ENCODE assay signal across 16 cellular contexts in genomic region chr5:34709861-34710673, GRCh38. TPM values are rescaled to one million over a fixed set of nuclear protein-coding genes. Genes with fewer than 3 reads are reported as not detected.
A peak's percentile ranks its signal among the peaks of the same experiment; 100 is the strongest.
DNase-seq lines count a peak whose midpoint lies in the region; ATAC-seq, FAIRE-seq and TF ChIP-seq lines count a peak whose summit lies in the region.
"Had no signal": no experiment of that assay in that cellular context is flagged by ENCODE, and none has a peak within 500 bp of the region (broad histone marks: within the 10 kb centered on the region; RNA-seq: fewer than 3 reads in every experiment).

No MANE protein-coding gene starts in this region.

- no peak for TF ChIP-seq POLR2A in HepG2 (IDR thresholded peaks at IDR 0.05; ENCODE audit: insufficient read depth in 1 of 2, low read depth in 2 of 2, low read length in 2 of 2)
- no peak for TF ChIP-seq POLR2A in right lobe of liver (IDR thresholded peaks at IDR 0.05)

- no peak for TF ChIP-seq EP300 in HepG2 (IDR thresholded peaks at IDR 0.05; ENCODE audit: low read depth in 2 of 2, low read length in 2 of 2)
- no peak for TF ChIP-seq EP300 in HepG2 (CRISPR knock-in tag; IDR thresholded peaks at IDR 0.05; ENCODE audit: borderline replicate concordance)

- H3K4me1 Mint-ChIP-seq in endothelial cell (ENCODE audit: unreplicated experiment) = peaks cover 49% of the 10 kb centered on the region
- H3K4me1 Mint-ChIP-seq: memory B cell had no signal

- no peaks in the 10 kb centered on the region for H3K27me3 Mint-ChIP-seq in endothelial cell (ENCODE audit: unreplicated experiment)

- H3K4me3 ChIP-seq in HepG2 (replicated peaks in 1 of 3; ENCODE audit: insufficient read depth in 1 of 3, low read depth in 2 of 3, low read length in 3 of 3) = no peak overlapping the region
- H3K4me3 ChIP-seq in right lobe of liver = no peak overlapping the region
- H3K4me3 ChIP-seq in aorta (ENCODE audit: low read length in 2 of 2) = no peak overlapping the region
- H3K4me3 ChIP-seq in mucosa of descending colon = no peak overlapping the region
- H3K4me3 ChIP-seq: A549, Peyer's patch had no signal

- ATAC-seq in HepG2 (peak; percentile 63), right lobe of liver (no peak), aorta (ENCODE audit: low FRiP score) (peak; percentile 12), mucosa of descending colon (no peak)
- ATAC-seq: HCT116 had no signal

- FAIRE-seq in HepG2 (lab: Jason Lieb, UNC) = peak; percentile 42
- FAIRE-seq: A549 had no signal

- H3K27ac ChIP-seq in HepG2 (ENCODE audit: extremely low read length, insufficient read depth, low read length) (peak overlapping the region; percentile 14), right lobe of liver (no peak overlapping the region), aorta (ENCODE audit: low read depth in 1 of 2, low read length in 2 of 2) (peak overlapping the region; percentile 95 to 98)

- intact Hi-C loops in HepG2 (cut with micrococcal nuclease; ENCODE audit: unreplicated experiment) = loop anchor here (1.0 kb wide), 1 partner anchor 19 kb away; no protein-coding TSS in a partner anchor
- intact Hi-C loops in right lobe of liver (cut with DNase I) = no loop called here
- intact Hi-C loops in aorta (cut with DNase I) = no loop called here
- intact Hi-C loops in mucosa of descending colon (cut with DNase I, micrococcal nuclease) = no loop called here

- no peak overlapping the region for H2AFZ ChIP-seq in HepG2 (ENCODE audit: low read length)

- H3K4me3 Mint-ChIP-seq in endothelial cell (ENCODE audit: unreplicated experiment) = no peak overlapping the region
- H3K4me3 Mint-ChIP-seq: activated B cell treated with CpG ODN at 0.5 μM for 24 hours, memory B cell had no signal

- H3K9me3 ChIP-seq in HepG2 (ENCODE audit: low read length) (no peaks in the 10 kb centered on the region), right lobe of liver (no peaks in the 10 kb centered on the region), aorta (ENCODE audit: control insufficient read depth, low read length) (no peaks in the 10 kb centered on the region), mucosa of descending colon (no peaks in the 10 kb centered on the region)
- H3K9me3 ChIP-seq: A549, Peyer's patch had no signal

- H3K36me3 Mint-ChIP-seq in endothelial cell (ENCODE audit: low read depth, unreplicated experiment) = peaks cover 23% of the 10 kb centered on the region
- H3K36me3 Mint-ChIP-seq: memory B cell had no signal

- POLR2A ChIA-PET in HepG2 (lab: Yijun Ruan, JAX) = no interaction called here

- H3K4me1 ChIP-seq in HepG2 (ENCODE audit: insufficient read depth, low read length) = peaks cover 19% of the 10 kb centered on the region
- H3K4me1 ChIP-seq in right lobe of liver = no peaks in the 10 kb centered on the region
- peaks cover 4 to 7% of the 10 kb centered on the region in 2 donors for H3K4me1 ChIP-seq in aorta (ENCODE audit: control insufficient read depth in 1 of 2, insufficient read depth in 2 of 2, low read length in 2 of 2)
- H3K4me1 ChIP-seq in mucosa of descending colon (ENCODE audit: low read depth) = no peaks in the 10 kb centered on the region
- H3K4me1 ChIP-seq: Peyer's patch had no signal

- DNase-seq in HepG2 (ENCODE audit: low spot score) (peak; percentile 64), right lobe of liver (no peak), endothelial cell (ENCODE audit: low spot score) (no peak), myocyte (ENCODE audit: low read depth) (peak; percentile 60), aorta (no peak), RKO (ENCODE audit: low spot score) (no peak), mucosa of descending colon (no peak), NCI-H82 (lab: John Stamatoyannopoulos, UW) (no peak)
- DNase-seq: activated B cell treated with CpG ODN at 0.5 μM for 24 hours; activated gamma-delta T cell; NCI-H2081 treated with DMSO at 0.1 percent for 48 hours; Peyer's patch; stimulated activated CD4-positive, alpha-beta T cell treated with anti-CD3 and anti-CD28 coated beads, Interleukin-2, amount 100 ng/mL, for 48 hours had no signal

- no peak overlapping the region for H3K9ac ChIP-seq in HepG2 (ENCODE audit: insufficient read depth, low read depth, low read length)

- no peak for TF ChIP-seq RAD21 in HepG2 (CRISPR knock-in tag; IDR thresholded peaks at IDR 0.05)

- H3K36me3 ChIP-seq in HepG2 (replicated peaks in 1 of 2; ENCODE audit: control insufficient read depth in 1 of 2, insufficient read depth in 2 of 2, low read length in 2 of 2) = no peaks in the 10 kb centered on the region
- H3K36me3 ChIP-seq in right lobe of liver = no peaks in the 10 kb centered on the region
- H3K36me3 ChIP-seq in aorta (ENCODE audit: control insufficient read depth in 1 of 2, insufficient read depth in 2 of 2, low read length in 1 of 2) = no peaks in the 10 kb centered on the region
- H3K36me3 ChIP-seq in mucosa of descending colon (ENCODE audit: low read depth) = no peaks in the 10 kb centered on the region
- H3K36me3 ChIP-seq: Peyer's patch had no signal

- in situ Hi-C loops in HepG2 (cut with HindIII; ENCODE audit: extremely low pct_ligation_motif_present, low pct_unique_long_range_greater_than_20kb) = no loop called here

- CTCF ChIA-PET in HepG2 (lab: Yijun Ruan, JAX; ENCODE audit: low intra/inter-chr PET ratio, low total read pairs) = no interaction called here

- TF ChIP-seq CTCF in HepG2 (CRISPR knock-in tag; IDR thresholded peaks at IDR 0.05) (no peak), right lobe of liver (IDR thresholded peaks at IDR 0.05) (no peak), endothelial cell (IDR thresholded peaks at IDR 0.05; ENCODE audit: unreplicated experiment) (no peak), mucosa of descending colon (IDR thresholded peaks at IDR 0.05) (no peak)

- WGBS in HepG2 (ENCODE audit: low lambda C conversion rate) = 75% methylated on average over 6 of the region's 6 CpGs
- WGBS in right lobe of liver (ENCODE audit: insufficient coverage, low coverage, low lambda C conversion rate, missing lambda C conversion rate) = 57% methylated on average over 4 of the region's 6 CpGs
- 12 to 13% methylated on average over 6 of the region's 6 CpGs for WGBS in aorta, 2 donors

- peak overlapping the region; percentile 67 for H3K27ac Mint-ChIP-seq in endothelial cell (ENCODE audit: unreplicated experiment)
- H3K27ac Mint-ChIP-seq: activated B cell treated with CpG ODN at 0.5 μM for 24 hours, memory B cell had no signal

- no peaks in the 10 kb centered on the region for H3K79me2 ChIP-seq in HepG2 (ENCODE audit: insufficient read depth, low read length)

- no peak overlapping the region; the same call in 1 of the 2 replicates for H3K4me2 ChIP-seq in HepG2 (ENCODE audit: low read depth, low read length)
- H3K4me2 ChIP-seq: A549 had no signal

- no peaks in the 10 kb centered on the region for H3K9me3 Mint-ChIP-seq in endothelial cell (ENCODE audit: unreplicated experiment)
- H3K9me3 Mint-ChIP-seq: activated B cell treated with CpG ODN at 0.5 μM for 24 hours, memory B cell had no signal

- BruUV-seq in HepG2 (replicated peaks; lab: Mats Ljungman, UMichigan) = no TSS peak

- no peaks in the 10 kb centered on the region for H3K27me3 ChIP-seq in HepG2 (ENCODE audit: control insufficient read depth in 1 of 2, insufficient read depth in 2 of 2, low read length in 2 of 2)
- no peaks in the 10 kb centered on the region for H3K27me3 ChIP-seq in right lobe of liver
- H3K27me3 ChIP-seq in aorta (ENCODE audit: control insufficient read depth in 1 of 2, insufficient read depth in 2 of 2, low read length in 1 of 2) = no peaks in the 10 kb centered on the region
- H3K27me3 ChIP-seq: Peyer's patch had no signal

- H4K20me1 ChIP-seq in HepG2 (ENCODE audit: insufficient read depth, low read length) = no peaks in the 10 kb centered on the region

TF ChIP-seq in HepG2, 621 proteins besides CTCF, POLR2A, EP300 and RAD21 (continues in another document):
- TF ChIP-seq CBFB (CRISPR knock-in tag; IDR thresholded peaks at IDR 0.05) (no peak), ZNF740 (CRISPR knock-in tag; IDR thresholded peaks at IDR 0.05) (no peak), ZNF672 (CRISPR knock-in tag; IDR thresholded peaks at IDR 0.05) (no peak), SOX13 (IDR thresholded peaks at IDR 0.05) (no peak), SOX13 (CRISPR knock-in tag; conservative IDR thresholded peaks at IDR 0.05 in 1 of 2, IDR thresholded peaks at IDR 0.05 in 1 of 2) (peak in 1 of 2 experiments; percentile 38; a peak in 1 of 4 replicates), ZSCAN30 (CRISPR knock-in tag; IDR thresholded peaks at IDR 0.05) (no peak)

RNA-seq across cellular contexts. Expression of gene RAI14, which starts 53.9 kb away (rescaled TPM):
- total RNA-seq in HepG2 (2016; rRNA removed; fragmentation: Illumina TruSeq; extraction: Trizol) (18.2 and 26.6 TPM in 2 replicates), right lobe of liver (10 to 100 TPM; 11.9 to 30.8 (median 20.8) TPM), endothelial cell (ENCODE audit: unreplicated experiment) (127 TPM), myocyte (17.0 and 19.0 TPM in 2 replicates), aorta (100 to 1,000 TPM in 1 of 2 donors, 10 to 100 TPM in 1; 99.8 to 214 TPM), mucosa of descending colon (10 to 100 TPM; 14.0 to 41.0 (median 23.4) TPM)
- 2.0 and 2.7 TPM in 2 replicates for total RNA-seq in HepG2 (2016; cell fraction: cytosol; rRNA removed; fragmentation: Illumina TruSeq; extraction: Trizol; ENCODE audit: low read depth)
- total RNA-seq in HepG2 (2016; cell fraction: insoluble cytoplasmic fraction; rRNA removed; fragmentation: Illumina TruSeq; extraction: Trizol) = 18.6 and 25.3 TPM in 2 replicates
- 10.1 and 10.7 TPM in 2 replicates for total RNA-seq in HepG2 (2016; cell fraction: membrane; rRNA removed; fragmentation: Illumina TruSeq; extraction: Trizol)
- 12.7 and 16.1 TPM in 2 replicates for total RNA-seq in HepG2 (2016; cell fraction: nucleus; rRNA removed; fragmentation: Illumina TruSeq; extraction: Trizol)
- polyA plus RNA-seq in HepG2 (2011; rRNA removed) (12.3 and 12.6 TPM in 2 replicates), aorta (10 to 100 TPM; 19.4 to 46.3 TPM)
- 8.2 and 17.6 TPM in 2 replicates for polyA plus RNA-seq in HepG2 (2011; cell fraction: cytosol; rRNA removed)
- polyA plus RNA-seq in HepG2 (2011; cell fraction: nucleus; rRNA removed) = 9.7 and 9.9 TPM in 2 replicates
- polyA plus RNA-seq in HepG2 (2012) = 9.8 and 13.8 TPM in 2 replicates
- 2.3 and 2.9 TPM in 2 replicates for polyA plus RNA-seq in HepG2 (2016; cell fraction: cytosol; fragmentation: Illumina TruSeq; extraction: Trizol; ENCODE audit: low read depth)
- polyA plus RNA-seq in HepG2 (2016; cell fraction: insoluble cytoplasmic fraction; fragmentation: Illumina TruSeq; extraction: Trizol; ENCODE audit: low read depth) = 21.5 and 21.9 TPM in 2 replicates
- polyA plus RNA-seq in HepG2 (2016; cell fraction: membrane; fragmentation: Illumina TruSeq; extraction: Trizol; ENCODE audit: low read depth) = 4.3 and 5.3 TPM in 2 replicates
- polyA plus RNA-seq in HepG2 (2016; cell fraction: nucleus; fragmentation: Illumina TruSeq; extraction: Trizol; ENCODE audit: insufficient read depth, low read depth) = 12.4 and 16.3 TPM in 2 replicates
- 23.8 and 42.0 TPM in 2 replicates for polyA minus RNA-seq in HepG2 (2011; rRNA and poly(A)+ RNA removed; ENCODE audit: low replicate concordance)
- 5.7 and 14.3 TPM in 2 replicates for polyA minus RNA-seq in HepG2 (2011; cell fraction: cytosol; rRNA and poly(A)+ RNA removed)
- 13.2 and 14.3 TPM in 2 replicates for polyA minus RNA-seq in HepG2 (2011; cell fraction: nucleus; rRNA and poly(A)+ RNA removed)
- 54.2 TPM for polyA plus RNA-seq in myocyte (2012)

Comparison
In these comparisons a context has a peak if more than half of its experiments do, and no peak if none do; other contexts are left out.
1. ATAC-seq: peak in HepG2 (single experiment) and aorta (single experiment); none in right lobe of liver (0 of 4) and mucosa of descending colon (single experiment).
2. DNase-seq: peak in HepG2 (single experiment) and myocyte (single experiment); none in right lobe of liver (0 of 3), endothelial cell (single experiment), aorta (0 of 2), RKO (single experiment), mucosa of descending colon (0 of 3) and NCI-H82 (single experiment).
3. H3K27ac ChIP-seq: peak in HepG2 (single experiment) and aorta (2 of 2); none in right lobe of liver (0 of 3).